In genomic region chr2:127479219-127479825, GRCh38 we compare ENCODE assay signal across 8 cellular contexts. TPM values are rescaled to one million over a fixed set of nuclear protein-coding genes. Genes with fewer than 3 reads are reported as not detected.
DNase-seq lines count a peak whose midpoint lies in the region; ATAC-seq and TF ChIP-seq lines count a peak whose summit lies in the region.

No MANE protein-coding gene starts in this region.

- peak; percentile 86 for TF ChIP-seq CTCF in CD4-positive, alpha-beta T cell (IDR thresholded peaks at IDR 0.05)
- TF ChIP-seq CTCF in ascending aorta (IDR thresholded peaks at IDR 0.05) = peak; percentile 26 to 66 (median 65)
- TF ChIP-seq CTCF in hepatocyte (IDR thresholded peaks at IDR 0.05; ENCODE audit: poor library complexity) = peak; percentile 73
- peak in 5 of 7 experiments; percentile 18 to 84 (median 59) for TF ChIP-seq CTCF in stomach (IDR thresholded peaks at IDR 0.05)

- no peak overlapping the region for H2AFZ ChIP-seq in hepatocyte

- H3K4me2 ChIP-seq in hepatocyte = no peak overlapping the region

- H3K4me1 Mint-ChIP-seq in CD4-positive, alpha-beta T cell (ENCODE audit: low read depth) = no peaks in the 10 kb centered on the region

- H3K9me3 ChIP-seq in CD4-positive, alpha-beta T cell (ENCODE audit: control insufficient read depth, low read length) = no peaks in the 10 kb centered on the region
- H3K9me3 ChIP-seq in ascending aorta (no peaks in the 10 kb centered on the region), hepatocyte (ENCODE audit: low read depth) (no peaks in the 10 kb centered on the region), stomach (no peaks in the 10 kb centered on the region)

- CTCF ChIA-PET in CD4-positive, alpha-beta T cell (lab: Charles Lee) = interaction anchor here (0.8 to 2.9 kb wide), 17 partner anchors 11 to 282 kb away, joined by 3 to 8 read pairs (median 4); partner anchors contain the start of gene ERCC3

- no peak overlapping the region for H3K4me3 Mint-ChIP-seq in CD4-positive, alpha-beta T cell

- no peaks in the 10 kb centered on the region for H3K9me2 ChIP-seq in hepatocyte (replicated peaks; ENCODE audit: insufficient read depth)

- no peak for TF ChIP-seq EP300 in stomach (IDR thresholded peaks at IDR 0.05)

- POLR2A ChIA-PET in CD4-positive, alpha-beta T cell (lab: Charles Lee) = interaction anchor here (0.8 to 1.3 kb wide), 5 partner anchors 89 to 282 kb away, joined by 3 to 4 read pairs (median 3); partner anchors contain the start of genes ERCC3 and MAP3K2

- no peaks in the 10 kb centered on the region for H3K4me1 ChIP-seq in ascending aorta
- no peaks in the 10 kb centered on the region for H3K4me1 ChIP-seq in hepatocyte (ENCODE audit: insufficient read depth)
- H3K4me1 ChIP-seq in stomach = no peaks in the 10 kb centered on the region

- H3K27ac Mint-ChIP-seq in CD4-positive, alpha-beta T cell = no peak overlapping the region

- no peaks in the 10 kb centered on the region for H4K20me1 ChIP-seq in hepatocyte (ENCODE audit: insufficient read depth, poor library complexity, severe bottlenecking)

- intact Hi-C loops in CD4-positive, alpha-beta T cell (cut with DNase I, micrococcal nuclease) = loop anchor here (1.0 to 5.0 kb wide), 6 partner anchors 122 to 411 kb away; no protein-coding TSS in a partner anchor
- intact Hi-C loops in ascending aorta (cut with DNase I) (loop anchor here (1.0 to 5.0 kb wide), 2 partner anchors 107 to 155 kb away; no protein-coding TSS in a partner anchor), stomach (cut with DNase I; ENCODE audit: low total_unique reads) (no loop called here)

- no peaks in the 10 kb centered on the region for H3K27me3 Mint-ChIP-seq in CD4-positive, alpha-beta T cell

- H3K27me3 ChIP-seq in CD4-positive, alpha-beta T cell (ENCODE audit: control insufficient read depth, insufficient read depth, low read length) = no peaks in the 10 kb centered on the region
- H3K27me3 ChIP-seq in ascending aorta (no peaks in the 10 kb centered on the region), hepatocyte (no peaks in the 10 kb centered on the region), stomach (no peaks in the 10 kb centered on the region)

- no peaks in the 10 kb centered on the region for H3K79me2 ChIP-seq in hepatocyte

- no peak overlapping the region for H3K27ac ChIP-seq in CD4-positive, alpha-beta T cell (ENCODE audit: low read depth, low read length)
- H3K27ac ChIP-seq in ascending aorta (no peak overlapping the region), hepatocyte (no peak overlapping the region), stomach (no peak overlapping the region)

- TF ChIP-seq POLR2A in stomach (IDR thresholded peaks at IDR 0.05) = no peak

- no peaks in the 10 kb centered on the region for H3K9me3 Mint-ChIP-seq in CD4-positive, alpha-beta T cell

- H3K36me3 ChIP-seq in ascending aorta (peaks cover 25 to 40% of the 10 kb centered on the region in 2 donors), hepatocyte (replicated peaks; ENCODE audit: insufficient read depth, low read depth) (no peaks in the 10 kb centered on the region), stomach (peaks cover 7 to 46% (median 45%) of the 10 kb centered on the region in 4 donors)

- WGBS in hepatocyte (ENCODE audit: low lambda C conversion rate, missing lambda C conversion rate) = 77% methylated on average over 5 of the region's 5 CpGs
- 40 to 60% (median 48%) methylated on average over 5 of the region's 5 CpGs for WGBS in stomach, 5 donors

- no peak overlapping the region for H3K4me3 ChIP-seq in ascending aorta
- H3K4me3 ChIP-seq in hepatocyte = no peak overlapping the region
- H3K4me3 ChIP-seq in stomach = no peak overlapping the region

- H3K36me3 Mint-ChIP-seq in CD4-positive, alpha-beta T cell (ENCODE audit: low read depth) = peaks cover 48% of the 10 kb centered on the region

- ATAC-seq in CD4-positive, alpha-beta T cell (ENCODE audit: poor library complexity) = peak; percentile 65

- no peak for DNase-seq in CD4-positive, alpha-beta T cell
- DNase-seq in H4 (ENCODE audit: low spot score) = peak; percentile 43
- peak; percentile 39 for DNase-seq in NCI-H2171 (lab: John Stamatoyannopoulos, UW)
- DNase-seq in ascending aorta (ENCODE audit: low spot score in 2 of 2) = no peak
- peak; percentile 74 for DNase-seq in hepatocyte (ENCODE audit: low spot score)
- no peak for DNase-seq in stomach
- DNase-seq in activated CD8-positive, alpha-beta memory T cell treated with anti-CD3 and anti-CD28 coated beads, Interleukin-2, amount 50 U/mL, for 4 hours = no peak
- no peak for DNase-seq in stimulated activated CD4-positive, alpha-beta T cell treated with anti-CD3 and anti-CD28 coated beads, Interleukin-4, amount 100 ng/mL, for 4 hours

RNA-seq across cellular contexts. Expression of gene IWS1, which starts 47.0 kb away (rescaled TPM):
- 10 to 100 TPM; 24.9 to 26.0 TPM for total RNA-seq in CD4-positive, alpha-beta T cell
- total RNA-seq in H4 (2014; rRNA removed; shearing (Covaris generic)) = 39.9 and 41.2 TPM in 2 replicates
- total RNA-seq in ascending aorta (54.6 TPM), hepatocyte (45.9 and 58.5 TPM in 2 replicates), stomach (100 to 1,000 TPM in 2 of 5 donors, 10 to 100 TPM in 3; 27.4 to 145 (median 92.2) TPM)
- polyA plus RNA-seq in hepatocyte (47.8 and 49.3 TPM in 2 replicates), stomach (10 to 100 TPM; 18.7 to 20.7 (median 20.6) TPM)

RNA-seq across cellular contexts. Expression of gene MYO7B, which starts 56.2 kb away (rescaled TPM):
- under 1 TPM; 0.05 to 0.14 TPM for total RNA-seq in CD4-positive, alpha-beta T cell
- total RNA-seq in H4 (2014; rRNA removed; shearing (Covaris generic)) = 0.48 TPM in 1 of 2 replicates, not detected in the other
- total RNA-seq in ascending aorta = 1.3 TPM
- total RNA-seq in hepatocyte = 17.6 and 20.1 TPM in 2 replicates
- 12.6 and 17.6 TPM in 2 replicates for polyA plus RNA-seq in hepatocyte
- total RNA-seq in stomach = 100 to 1,000 TPM in 1 of 5 donors, 1 to 10 TPM in 1, under 1 TPM in 1, not detected in 2; under 0.01 to 155 (median 2.8) TPM
- polyA plus RNA-seq in stomach = under 1 TPM; 0.31 to 0.50 (median 0.46) TPM

Comparison
In these comparisons a context has a peak if more than half of its experiments do, and no peak if none do; other contexts are left out.
1. DNase-seq: peak in H4 (single experiment), NCI-H2171 (single experiment) and hepatocyte (single experiment); none in CD4-positive, alpha-beta T cell (0 of 10), ascending aorta (0 of 2), stomach (single experiment), activated CD8-positive, alpha-beta memory T cell treated with anti-CD3 and anti-CD28 coated beads, Interleukin-2, amount 50 U/mL, for 4 hours (single experiment) and stimulated activated CD4-positive, alpha-beta T cell treated with anti-CD3 and anti-CD28 coated beads, Interleukin-4, amount 100 ng/mL, for 4 hours (0 of 2).
2. Peak in every context shown above with its lines, with median percentiles within 50 percentile points of each other: CTCF ChIP-seq.